In genomic region chr15:94327356-94327936, GRCh38 we compare ENCODE assay signal across 8 cellular contexts.
DNase-seq lines count a peak whose midpoint lies in the region; ATAC-seq and TF ChIP-seq lines count a peak whose summit lies in the region.

No MANE protein-coding gene starts in this region.

- RAD21 ChIA-PET in HCT116 (lab: Charles Lee; ENCODE audit: low non-redundant PET in 1 of 2, low total read pairs in 2 of 2, uncharacterized antibody in 2 of 2, unreplicated experiment in 2 of 2), result no interaction called here

- H3K9me3 ChIP-seq in HCT116 (ENCODE audit: control insufficient read depth in 1 of 2, insufficient read depth in 1 of 2, low read depth in 1 of 2, low read length in 2 of 2), result no peaks in the 10 kb centered on the region
- no peaks in the 10 kb centered on the region for H3K9me3 ChIP-seq in OCI-LY3 (ENCODE audit: insufficient read depth, low read length)
- H3K9me3 ChIP-seq in prostate gland, result no peaks in the 10 kb centered on the region

- H2AFZ ChIP-seq in HCT116 (ENCODE audit: low read depth, low read length, poor library complexity, severe bottlenecking) (no peak overlapping the region), OCI-LY3 (ENCODE audit: low read depth, low read length) (no peak overlapping the region)

- H3K4me3 ChIP-seq in HCT116 (replicated peaks in 1 of 2; ENCODE audit: low read depth in 1 of 2, low read length in 2 of 2) (no peak overlapping the region), OCI-LY3 (ENCODE audit: low read length) (no peak overlapping the region), prostate gland (no peak overlapping the region)

- H3K9me2 ChIP-seq in HCT116 (ENCODE audit: insufficient read depth), result no peaks in the 10 kb centered on the region

- POLR2A ChIA-PET in HCT116 (lab: Charles Lee), result no interaction called here

- H3K27me3 ChIP-seq in HCT116 (ENCODE audit: insufficient read depth, low read length) (no peaks in the 10 kb centered on the region), OCI-LY3 (ENCODE audit: low read depth, low read length) (peaks cover 13% of the 10 kb centered on the region), prostate gland (replicated peaks; ENCODE audit: insufficient read depth) (no peaks in the 10 kb centered on the region)

- H3K4me1 ChIP-seq in HCT116 (ENCODE audit: control insufficient read depth in 1 of 2, insufficient read depth in 2 of 2, low read length in 2 of 2) (no peaks in the 10 kb centered on the region; a peak in 1 of 4 replicates), OCI-LY3 (ENCODE audit: low read length) (no peaks in the 10 kb centered on the region), prostate gland (replicated peaks) (no peaks in the 10 kb centered on the region)

- DNase-seq in DMS153 (lab: John Stamatoyannopoulos, UW), result peak; percentile 11
- DNase-seq in HCT116 (ENCODE audit: low read depth, low spot score), result peak; percentile 10
- DNase-seq in prostate gland (ENCODE audit: low spot score), result no peak
- DNase-seq in stimulated activated CD4-positive, alpha-beta T cell treated with anti-CD3 and anti-CD28 coated beads, Interleukin-4, amount 100 ng/mL, for 4 hours, result no peak
- DNase-seq in activated CD4-positive, alpha-beta T cell treated with anti-CD3 and anti-CD28 coated beads for 1 hour, result no peak

- H3K27ac ChIP-seq in HCT116 (ENCODE audit: low read depth, low read length) (no peak overlapping the region), OCI-LY3 (ENCODE audit: low read length) (no peak overlapping the region), prostate gland (no peak overlapping the region)

- no peaks in the 10 kb centered on the region for H3K36me3 ChIP-seq in HCT116 (ENCODE audit: control insufficient read depth in 1 of 2, insufficient read depth in 2 of 2, low read length in 2 of 2)
- H3K36me3 ChIP-seq in OCI-LY3 (replicated peaks; ENCODE audit: low read depth, low read length), result no peaks in the 10 kb centered on the region
- no peaks in the 10 kb centered on the region for H3K36me3 ChIP-seq in prostate gland

- CTCF ChIA-PET in HCT116 (lab: Charles Lee), result interaction anchor here (0.6 to 1.2 kb wide), 5 partner anchors 11 to 165 kb away, joined by 3 read pairs; no protein-coding TSS in a partner anchor

- TF ChIP-seq RAD21 in HCT116 (IDR thresholded peaks at IDR 0.05; ENCODE audit: low read depth), result peak; percentile 57

- H3K79me2 ChIP-seq in HCT116 (ENCODE audit: insufficient read depth, low read length) (no peaks in the 10 kb centered on the region), OCI-LY3 (ENCODE audit: low read length) (no peaks in the 10 kb centered on the region)

- intact Hi-C loops in HCT116 (cut with micrococcal nuclease), result no loop called here
- intact Hi-C loops in prostate gland (cut with DNase I), result loop anchor here (10.0 kb wide), 1 partner anchor 163 kb away; no protein-coding TSS in a partner anchor

- H3K9ac ChIP-seq in HCT116 (ENCODE audit: low read length) (no peak overlapping the region), OCI-LY3 (ENCODE audit: low read length) (no peak overlapping the region)

- H3K4me2 ChIP-seq in HCT116 (ENCODE audit: low read length) (no peak overlapping the region), OCI-LY3 (ENCODE audit: low read length) (no peak overlapping the region)

- no TSS peak for BruUV-seq in HCT116 (replicated peaks; lab: Mats Ljungman, UMichigan)

- WGBS in prostate gland, result 75% methylated on average over 2 of the region's 2 CpGs

- ATAC-seq in HCT116, result peak; percentile 76
- peak; percentile 25 for ATAC-seq in esophagus mucosa
- no peak for ATAC-seq in GM21381 (IDR thresholded peaks at IDR 0.05; ENCODE audit: unreplicated experiment)

- TF ChIP-seq CTCF in HCT116 (IDR thresholded peaks at IDR 0.05 in 2 of 3, conservative IDR thresholded peaks at IDR 0.05 in 1 of 3; ENCODE audit: borderline replicate concordance in 1 of 3, insufficient read depth in 1 of 3, low read depth in 2 of 3, low read length in 2 of 3) (peak; percentile 22 to 66 (median 64); a peak in 5 of 6 replicates), OCI-LY3 (IDR thresholded peaks at IDR 0.05; ENCODE audit: low read depth, low read length) (peak; percentile 70), prostate gland (IDR thresholded peaks at IDR 0.05) (peak in 3 of 4 experiments; percentile 41 to 63 (median 55))

- TF ChIP-seq POLR2A in HCT116 (IDR thresholded peaks at IDR 0.05; ENCODE audit: borderline replicate concordance, extremely low read depth, insufficient read depth, insufficient read length), result no peak
- TF ChIP-seq POLR2A in prostate gland (IDR thresholded peaks at IDR 0.05), result no peak

- no peaks in the 10 kb centered on the region for H4K20me1 ChIP-seq in HCT116 (ENCODE audit: insufficient read depth)
- no peaks in the 10 kb centered on the region for H4K20me1 ChIP-seq in OCI-LY3 (ENCODE audit: insufficient read depth, low read length)

TF ChIP-seq in HCT116, 20 proteins besides CTCF, POLR2A, EP300 and RAD21:
- no peak for TF ChIP-seq CBX3 (IDR thresholded peaks at IDR 0.05; ENCODE audit: low read depth)
- no peak for TF ChIP-seq EZH2 (IDR thresholded peaks at IDR 0.05)
TF ChIP-seq in HCT116: peak in this region for 0.

Comparison
In these comparisons a context has a peak if more than half of its experiments do, and no peak if none do; other contexts are left out.
1. DNase-seq: peak in DMS153 (single experiment) and HCT116 (single experiment); none in prostate gland (single experiment), stimulated activated CD4-positive, alpha-beta T cell treated with anti-CD3 and anti-CD28 coated beads, Interleukin-4, amount 100 ng/mL, for 4 hours (0 of 2) and activated CD4-positive, alpha-beta T cell treated with anti-CD3 and anti-CD28 coated beads for 1 hour (single experiment).
2. Peak in every context shown above with its lines, with median percentiles within 50 percentile points of each other: CTCF ChIP-seq.